Comparison of ENCODE assay signal across 1 cellular context in the genomic region with DNA sequence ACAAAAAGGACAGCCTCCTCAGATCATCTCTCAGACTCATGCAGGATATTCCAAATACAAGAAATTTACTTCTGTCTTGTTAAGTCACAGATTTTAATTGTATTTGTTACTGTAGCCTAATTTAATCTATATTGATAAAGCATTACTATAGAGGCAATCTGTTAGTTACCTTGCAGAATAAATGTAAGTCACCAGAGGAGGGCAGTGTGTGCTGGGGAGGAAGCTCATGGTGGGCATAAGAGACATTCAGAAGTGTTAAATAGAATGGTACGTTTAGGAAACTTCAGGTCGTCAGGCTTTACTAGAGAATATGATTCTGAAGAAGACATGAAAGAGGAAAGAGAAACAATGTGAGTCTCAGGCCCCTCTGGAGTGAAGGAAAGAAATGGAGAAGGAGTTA.
TF ChIP-seq lines count a peak whose summit lies in the region.

No MANE protein-coding gene starts in this region.

TF ChIP-seq in HepG2, 621 proteins besides CTCF, POLR2A, EP300 and RAD21 (continued from another document):
- TF ChIP-seq GABPB1 (CRISPR knock-in tag; IDR thresholded peaks at IDR 0.05), result no peak
- no peak for TF ChIP-seq SRY (CRISPR knock-in tag; IDR thresholded peaks at IDR 0.05)
- TF ChIP-seq NR2F2 (IDR thresholded peaks at IDR 0.05; ENCODE audit: borderline replicate concordance, low read depth), result no peak
- TF ChIP-seq ZNF557 (CRISPR knock-in tag; IDR thresholded peaks at IDR 0.05), result no peak
- TF ChIP-seq ZNF451 (CRISPR knock-in tag; IDR thresholded peaks at IDR 0.05), result no peak
- no peak for TF ChIP-seq AHR (CRISPR knock-in tag; IDR thresholded peaks at IDR 0.05)
- TF ChIP-seq HOXA7 (CRISPR knock-in tag; IDR thresholded peaks at IDR 0.05), result no peak
- TF ChIP-seq, protein P1, sequence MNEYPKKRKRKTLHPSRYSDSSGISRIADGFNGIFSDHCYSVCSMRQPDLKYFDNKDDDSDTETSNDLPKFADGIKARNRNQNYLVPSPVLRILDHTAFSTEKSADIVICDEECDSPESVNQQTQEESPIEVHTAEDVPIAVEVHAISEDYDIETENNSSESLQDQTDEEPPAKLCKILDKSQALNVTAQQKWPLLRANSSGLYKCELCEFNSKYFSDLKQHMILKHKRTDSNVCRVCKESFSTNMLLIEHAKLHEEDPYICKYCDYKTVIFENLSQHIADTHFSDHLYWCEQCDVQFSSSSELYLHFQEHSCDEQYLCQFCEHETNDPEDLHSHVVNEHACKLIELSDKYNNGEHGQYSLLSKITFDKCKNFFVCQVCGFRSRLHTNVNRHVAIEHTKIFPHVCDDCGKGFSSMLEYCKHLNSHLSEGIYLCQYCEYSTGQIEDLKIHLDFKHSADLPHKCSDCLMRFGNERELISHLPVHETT (CRISPR knock-in tag; conservative IDR thresholded peaks at IDR 0.05), result no peak
- no peak for TF ChIP-seq ZNF530 (CRISPR knock-in tag; IDR thresholded peaks at IDR 0.05; ENCODE audit: low read depth)
- no peak for TF ChIP-seq HOXA5 (CRISPR knock-in tag; IDR thresholded peaks at IDR 0.05)
- no peak for TF ChIP-seq SIN3A (IDR thresholded peaks at IDR 0.05; ENCODE audit: borderline replicate concordance, low read depth, low read length)
- TF ChIP-seq ZSCAN20 (CRISPR knock-in tag; IDR thresholded peaks at IDR 0.05; ENCODE audit: borderline replicate concordance), result no peak
- no peak for TF ChIP-seq NFYC (CRISPR knock-in tag; IDR thresholded peaks at IDR 0.05)
- TF ChIP-seq, protein P2, sequence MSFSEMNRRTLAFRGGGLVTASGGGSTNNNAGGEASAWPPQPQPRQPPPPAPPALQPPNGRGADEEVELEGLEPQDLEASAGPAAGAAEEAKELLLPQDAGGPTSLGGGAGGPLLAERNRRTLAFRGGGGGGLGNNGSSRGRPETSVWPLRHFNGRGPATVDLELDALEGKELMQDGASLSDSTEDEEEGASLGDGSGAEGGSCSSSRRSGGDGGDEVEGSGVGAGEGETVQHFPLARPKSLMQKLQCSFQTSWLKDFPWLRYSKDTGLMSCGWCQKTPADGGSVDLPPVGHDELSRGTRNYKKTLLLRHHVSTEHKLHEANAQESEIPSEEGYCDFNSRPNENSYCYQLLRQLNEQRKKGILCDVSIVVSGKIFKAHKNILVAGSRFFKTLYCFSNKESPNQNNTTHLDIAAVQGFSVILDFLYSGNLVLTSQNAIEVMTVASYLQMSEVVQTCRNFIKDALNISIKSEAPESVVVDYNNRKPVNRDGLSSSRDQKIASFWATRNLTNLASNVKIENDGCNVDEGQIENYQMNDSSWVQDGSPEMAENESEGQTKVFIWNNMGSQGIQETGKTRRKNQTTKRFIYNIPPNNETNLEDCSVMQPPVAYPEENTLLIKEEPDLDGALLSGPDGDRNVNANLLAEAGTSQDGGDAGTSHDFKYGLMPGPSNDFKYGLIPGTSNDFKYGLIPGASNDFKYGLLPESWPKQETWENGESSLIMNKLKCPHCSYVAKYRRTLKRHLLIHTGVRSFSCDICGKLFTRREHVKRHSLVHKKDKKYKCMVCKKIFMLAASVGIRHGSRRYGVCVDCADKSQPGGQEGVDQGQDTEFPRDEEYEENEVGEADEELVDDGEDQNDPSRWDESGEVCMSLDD (CRISPR knock-in tag; IDR thresholded peaks at IDR 0.05; ENCODE audit: borderline replicate concordance), result no peak
- TF ChIP-seq PRMT3 (CRISPR knock-in tag; IDR thresholded peaks at IDR 0.05; ENCODE audit: borderline replicate concordance, low read depth), result no peak
